Comparison of ENCODE assay signal across 9 cellular contexts in genomic region chr1:197917813-197918646, GRCh38. TPM values are rescaled to one million over a fixed set of nuclear protein-coding genes. Genes with fewer than 3 reads are reported as not detected.
DNase-seq lines count a peak whose midpoint lies in the region; ATAC-seq and TF ChIP-seq lines count a peak whose summit lies in the region.
"Had no signal": no experiment of that assay in that cellular context is flagged by ENCODE, and none has a peak within 500 bp of the region (broad histone marks: within the 10 kb centered on the region; RNA-seq: fewer than 3 reads in every experiment).

No MANE protein-coding gene starts in this region.

- peak overlapping the region; percentile 59; the same call in 1 of the 2 replicates for H2AFZ ChIP-seq in KMS-11 (ENCODE audit: low read depth)

- POLR2A ChIA-PET in CD4-positive, alpha-beta T cell (lab: Charles Lee) = interaction anchor here (0.6 to 6.4 kb wide), 3 partner anchors 10 to 1018 kb away, joined by 3 to 39 read pairs (median 5); partner anchors contain the start of gene C1orf53

- in situ Hi-C loops in brain microvascular endothelial cell (cut with HindIII; ENCODE audit: low pct_ligation_motif_present, low sequenced_read_pairs) = no loop called here

- peak overlapping the region; percentile 78 for H3K4me3 Mint-ChIP-seq in CD4-positive, alpha-beta T cell

- ATAC-seq in CD4-positive, alpha-beta T cell (ENCODE audit: poor library complexity) = peak; percentile 11
- ATAC-seq in GM18868 (IDR thresholded peaks at IDR 0.05; ENCODE audit: unreplicated experiment) = no peak
- no peak for ATAC-seq in GM19023 (IDR thresholded peaks at IDR 0.05; ENCODE audit: unreplicated experiment)

- TF ChIP-seq CTCF in CD4-positive, alpha-beta T cell (IDR thresholded peaks at IDR 0.05) = no peak
- TF ChIP-seq CTCF in KMS-11 (conservative IDR thresholded peaks at IDR 0.05; ENCODE audit: low read depth, low read length) = no peak
- TF ChIP-seq CTCF in brain microvascular endothelial cell (IDR thresholded peaks at IDR 0.05; ENCODE audit: low read depth, low read length, missing control alignments) = no peak
- TF ChIP-seq CTCF in thyroid gland (IDR thresholded peaks at IDR 0.05) = no peak

- H3K9me3 Mint-ChIP-seq in CD4-positive, alpha-beta T cell = no peaks in the 10 kb centered on the region

- H4K20me1 ChIP-seq in KMS-11 (ENCODE audit: insufficient read depth) = no peaks in the 10 kb centered on the region

- CTCF ChIA-PET in CD4-positive, alpha-beta T cell (lab: Charles Lee) = no interaction called here

- H3K4me1 Mint-ChIP-seq in CD4-positive, alpha-beta T cell (ENCODE audit: low read depth) = peaks cover 79% of the 10 kb centered on the region

- H3K36me3 ChIP-seq in KMS-11 (ENCODE audit: insufficient read depth) (no peaks in the 10 kb centered on the region), brain microvascular endothelial cell (replicated peaks) (no peaks in the 10 kb centered on the region), thyroid gland (no peaks in the 10 kb centered on the region)

- H3K4me1 ChIP-seq in KMS-11 (ENCODE audit: low read depth, poor library complexity, severe bottlenecking) = no peaks in the 10 kb centered on the region
- peaks cover 68% of the 10 kb centered on the region for H3K4me1 ChIP-seq in mononuclear cell (ENCODE audit: insufficient read depth, low read length)
- peaks cover 28 to 42% of the 10 kb centered on the region in 2 donors for H3K4me1 ChIP-seq in thyroid gland

- DNase-seq in CD4-positive, alpha-beta T cell = no peak
- DNase-seq in brain microvascular endothelial cell (no peak), thyroid gland (no peak), mucosa of gallbladder (ENCODE audit: low spot score) (no peak)

- H3K4me2 ChIP-seq in KMS-11 = no peak overlapping the region

- H3K36me3 Mint-ChIP-seq in CD4-positive, alpha-beta T cell (ENCODE audit: low read depth) = no peaks in the 10 kb centered on the region

- H3K27ac ChIP-seq in CD4-positive, alpha-beta T cell (ENCODE audit: low read depth, low read length) = no peak overlapping the region
- no peak overlapping the region for H3K27ac ChIP-seq in KMS-11
- H3K27ac ChIP-seq in brain microvascular endothelial cell = no peak overlapping the region
- no peak overlapping the region for H3K27ac ChIP-seq in thyroid gland

- H3K9me3 ChIP-seq in CD4-positive, alpha-beta T cell (ENCODE audit: control insufficient read depth, low read length) = no peaks in the 10 kb centered on the region
- H3K9me3 ChIP-seq in mononuclear cell (ENCODE audit: low read depth, low read length) (no peaks in the 10 kb centered on the region), thyroid gland (no peaks in the 10 kb centered on the region)

- intact Hi-C loops in CD4-positive, alpha-beta T cell (cut with DNase I, micrococcal nuclease) = loop anchor here (1.0 to 10.0 kb wide), 6 partner anchors 8 to 767 kb away; partner anchors contain the start of genes C1orf53 (in 1 of the 2) and DENND1B (in 1 of the 2)
- intact Hi-C loops in thyroid gland (cut with DNase I) = no loop called here

- H3K27me3 ChIP-seq in CD4-positive, alpha-beta T cell (ENCODE audit: control insufficient read depth, insufficient read depth, low read length) = peaks cover 100% of the 10 kb centered on the region
- H3K27me3 ChIP-seq in KMS-11 (ENCODE audit: insufficient read depth, low read depth) (peaks cover 12% of the 10 kb centered on the region; the same call in 1 of the 2 replicates), brain microvascular endothelial cell (replicated peaks) (peaks cover 94% of the 10 kb centered on the region), mononuclear cell (ENCODE audit: insufficient read depth, low read length) (peaks cover 100% of the 10 kb centered on the region), thyroid gland (peaks cover 82% of the 10 kb centered on the region)

- H3K9ac ChIP-seq in KMS-11 = no peak overlapping the region

- no peak overlapping the region for H3K27ac Mint-ChIP-seq in CD4-positive, alpha-beta T cell

- 4% methylated on average over 24 to 53 of the region's 63 CpGs for WGBS in thyroid gland, 2 donors

- H3K4me3 ChIP-seq in KMS-11 (IDR thresholded peaks at IDR 0.05; ENCODE audit: insufficient read depth, low read depth, low read length) (no peak overlapping the region), brain microvascular endothelial cell (ENCODE audit: low read depth, low read length) (peak overlapping the region; percentile 5), mononuclear cell (ENCODE audit: low read length) (peak overlapping the region; percentile 19), thyroid gland (replicated peaks in 1 of 3) (peak overlapping the region in 1 of 3 donors; percentile 22)

- peaks cover 100% of the 10 kb centered on the region for H3K27me3 Mint-ChIP-seq in CD4-positive, alpha-beta T cell

- TF ChIP-seq POLR2A in thyroid gland (IDR thresholded peaks at IDR 0.05) = no peak

- H3K79me2 ChIP-seq in KMS-11 (ENCODE audit: insufficient read depth, low read depth) = no peaks in the 10 kb centered on the region

RNA-seq across cellular contexts. Expression of gene LHX9, which starts 0.9 kb away (rescaled TPM):
- not detected for total RNA-seq in CD4-positive, alpha-beta T cell
- total RNA-seq in mononuclear cell = not detected
- total RNA-seq in thyroid gland = not detected
- total RNA-seq in mucosa of gallbladder = 0.32 TPM
- total RNA-seq: glomerular endothelial cell had no signal

RNA-seq across cellular contexts. Expression of gene C1orf53, which starts 15.6 kb away (rescaled TPM):
- total RNA-seq in CD4-positive, alpha-beta T cell = not detected
- not detected for total RNA-seq in mononuclear cell
- total RNA-seq in thyroid gland = 10 to 100 TPM in 2 of 4 donors, 1 to 10 TPM in 1, not detected in 1; 7.1 to 11.6 (median 10.7) TPM
- 6.4 TPM for total RNA-seq in mucosa of gallbladder
